25 cellular contexts compared by ENCODE assay signal in genomic region chr17:59335685-59336084, GRCh38. TPM values are rescaled to one million over a fixed set of nuclear protein-coding genes. Genes with fewer than 3 reads are reported as not detected.
DNase-seq lines count a peak whose midpoint lies in the region; ATAC-seq, FAIRE-seq and TF ChIP-seq lines count a peak whose summit lies in the region.
"Had no signal": no experiment of that assay in that cellular context is flagged by ENCODE, and none has a peak within 500 bp of the region (broad histone marks: within the 10 kb centered on the region; RNA-seq: fewer than 3 reads in every experiment).

No MANE protein-coding gene starts in this region.

- H2AFZ ChIP-seq in H9 (ENCODE audit: low read length), result no peak overlapping the region

- H3T11ph ChIP-seq in H9 (ENCODE audit: low read length), result no peak overlapping the region

- H2BK120ac ChIP-seq in H9 (ENCODE audit: low read depth, low read length, poor library complexity, severe bottlenecking), result no peak overlapping the region

- ATAC-seq in activated T-helper 17 cell treated with anti-CD3 and anti-CD28 coated beads, Interleukin-2, amount 50 U/mL, for 72 hours (replicated peaks), result no peak
- no peak for ATAC-seq in stimulated activated memory B cell treated with anti-CD40 and anti-IgM and Interleukin-4, amounts not matched to agents 10 μg/mL and 1 μg/mL and 100 μg/mL, for 72 hours
- ATAC-seq: activated T-cell treated with anti-CD3 and anti-CD28 coated beads, Interleukin-2, amount 50 U/mL, for 72 hours; lower lobe of right lung; SK-N-SH treated with all-trans-retinoic acid at 6 μM for 48 hours had no signal

- H3K27me3 Mint-ChIP-seq in IgD-negative memory B cell (no peaks in the 10 kb centered on the region), H9 (ENCODE audit: low read depth) (peaks cover 30% of the 10 kb centered on the region)
- H3K27me3 Mint-ChIP-seq in activated T-helper 17 cell treated with anti-CD3 and anti-CD28 coated beads, Interleukin-2, amount 50 U/mL, for 72 hours, result no peaks in the 10 kb centered on the region
- H3K27me3 Mint-ChIP-seq in stimulated activated memory B cell treated with anti-CD40 and anti-IgM and Interleukin-4, amounts not matched to agents 10 μg/mL and 1 μg/mL and 100 μg/mL, for 72 hours, result no peaks in the 10 kb centered on the region
- H3K27me3 Mint-ChIP-seq: CD4-positive, alpha-beta memory T cell had no signal

- no peaks in the 10 kb centered on the region for H3K9me3 ChIP-seq in H9 (ENCODE audit: control insufficient read depth, low read depth, low read length)
- H3K9me3 ChIP-seq: lower lobe of right lung had no signal

- H3K27ac Mint-ChIP-seq in IgD-negative memory B cell, result peak overlapping the region in 2 of 3 donors; percentile 28 to 43
- H3K27ac Mint-ChIP-seq in activated T-helper 17 cell treated with anti-CD3 and anti-CD28 coated beads, Interleukin-2, amount 50 U/mL, for 72 hours, result peak overlapping the region; percentile 15
- H3K27ac Mint-ChIP-seq in stimulated activated memory B cell treated with anti-CD40 and anti-IgM and Interleukin-4, amounts not matched to agents 10 μg/mL and 1 μg/mL and 100 μg/mL, for 72 hours, result peak overlapping the region; percentile 35
- H3K27ac Mint-ChIP-seq in H9, result no peak overlapping the region
- H3K27ac Mint-ChIP-seq: activated T-cell treated with anti-CD3 and anti-CD28 coated beads, Interleukin-2, amount 50 U/mL, for 72 hours; HFFc6 had no signal

- H3K36me3 Mint-ChIP-seq in IgD-negative memory B cell (peaks cover 3% of the 10 kb centered on the region), H9 (ENCODE audit: insufficient read depth in 1 of 3, low read depth in 3 of 3) (no peaks in the 10 kb centered on the region; a peak in 1 of 7 replicates)
- H3K36me3 Mint-ChIP-seq in activated T-helper 17 cell treated with anti-CD3 and anti-CD28 coated beads, Interleukin-2, amount 50 U/mL, for 72 hours (ENCODE audit: low read depth), result no peaks in the 10 kb centered on the region
- no peaks in the 10 kb centered on the region for H3K36me3 Mint-ChIP-seq in stimulated activated memory B cell treated with anti-CD40 and anti-IgM and Interleukin-4, amounts not matched to agents 10 μg/mL and 1 μg/mL and 100 μg/mL, for 72 hours

- H4K20me1 ChIP-seq in H9 (ENCODE audit: control insufficient read depth, insufficient read depth, insufficient read length), result no peaks in the 10 kb centered on the region

- no peak overlapping the region for H3K4ac ChIP-seq in H9 (ENCODE audit: low read depth, low read length)

- peaks cover 8% of the 10 kb centered on the region; the same call in 1 of the 2 replicates for H3K27me3 ChIP-seq in H9 (ENCODE audit: insufficient read depth, low read length)

- no peak overlapping the region for H2BK15ac ChIP-seq in H9 (ENCODE audit: low read depth, low read length)

- DNase-seq in islet precursor cell (peak; percentile 60), D721Med (ENCODE audit: insufficient read length, low spot score) (no peak), H9 (no peak)
- DNase-seq in activated CD8-positive, alpha-beta memory T cell treated with anti-CD3 and anti-CD28 coated beads for 24 hours, result no peak
- DNase-seq: activated CD4-positive, alpha-beta T cell treated with anti-CD3 and anti-CD28 coated beads for 48 hours; activated naive CD4-positive, alpha-beta T cell treated with anti-CD3 and anti-CD28 coated beads, Interleukin-2, amount 50 U/mL, for 16 hours; activated T-cell treated with anti-CD3 and anti-CD28 coated beads, Interleukin-2, amount 50 U/mL, for 72 hours; anterior cingulate cortex; CD4-positive, alpha-beta memory T cell; DMS153; erythroblast; foreskin fibroblast; GDM1; HFFc6; lower lobe of right lung; NCI-H2081; NCI-H226; NCI-H774 had no signal

- H3K9ac ChIP-seq in H9 (ENCODE audit: extremely low read depth, insufficient read length, low read length), result no peak overlapping the region

- H3K79me1 ChIP-seq in H9 (ENCODE audit: insufficient read depth, low read depth, low read length, poor library complexity, severe bottlenecking), result no peaks in the 10 kb centered on the region

- H3K14ac ChIP-seq in H9 (ENCODE audit: insufficient read depth, low read length), result no peak overlapping the region

- H3K79me2 ChIP-seq in H9 (ENCODE audit: insufficient read depth, low read length), result no peaks in the 10 kb centered on the region

- no peak overlapping the region for H4K5ac ChIP-seq in H9 (ENCODE audit: insufficient read length, low read depth, low read length)

- no CpG with 5 or more reads among the region's 10 CpGs for WGBS in H9 (ENCODE audit: extremely low coverage, insufficient read length, low lambda C conversion rate)

- no peak overlapping the region for H4K8ac ChIP-seq in H9 (replicated peaks; ENCODE audit: insufficient read length, low read depth, low read length)

- no peak overlapping the region for H3K18ac ChIP-seq in H9 (ENCODE audit: insufficient read length, low read depth, low read length)

- no peak overlapping the region for H2BK20ac ChIP-seq in H9 (ENCODE audit: low read depth, low read length, poor library complexity, severe bottlenecking)

- no peaks in the 10 kb centered on the region for H3K9me3 Mint-ChIP-seq in IgD-negative memory B cell
- H3K9me3 Mint-ChIP-seq in activated T-helper 17 cell treated with anti-CD3 and anti-CD28 coated beads, Interleukin-2, amount 50 U/mL, for 72 hours, result no peaks in the 10 kb centered on the region
- H3K9me3 Mint-ChIP-seq in stimulated activated memory B cell treated with anti-CD40 and anti-IgM and Interleukin-4, amounts not matched to agents 10 μg/mL and 1 μg/mL and 100 μg/mL, for 72 hours, result no peaks in the 10 kb centered on the region
- H3K9me3 Mint-ChIP-seq in H9, result no peaks in the 10 kb centered on the region
- H3K9me3 Mint-ChIP-seq: activated T-cell treated with anti-CD3 and anti-CD28 coated beads, Interleukin-2, amount 50 U/mL, for 72 hours; CD4-positive, alpha-beta memory T cell; HFFc6; T-helper 2 cell treated with Interferon-gamma antibody and Interleukin-4, amounts not matched to agents 5 μg/mL and 100 μg/mL, for 36 hours had no signal

- peak overlapping the region in 1 of 4 donors; percentile 91 for H3K4me3 Mint-ChIP-seq in IgD-negative memory B cell
- no peak overlapping the region for H3K4me3 Mint-ChIP-seq in activated T-helper 17 cell treated with anti-CD3 and anti-CD28 coated beads, Interleukin-2, amount 50 U/mL, for 72 hours
- no peak overlapping the region for H3K4me3 Mint-ChIP-seq in stimulated activated memory B cell treated with anti-CD40 and anti-IgM and Interleukin-4, amounts not matched to agents 10 μg/mL and 1 μg/mL and 100 μg/mL, for 72 hours
- no peak overlapping the region for H3K4me3 Mint-ChIP-seq in H9
- H3K4me3 Mint-ChIP-seq: activated T-cell treated with anti-CD3 and anti-CD28 coated beads, Interleukin-2, amount 50 U/mL, for 72 hours; HFFc6; T-helper 2 cell treated with Interferon-gamma antibody and Interleukin-4, amounts not matched to agents 5 μg/mL and 100 μg/mL, for 36 hours had no signal

- H3K23ac ChIP-seq in H9 (ENCODE audit: insufficient read length, low read depth, low read length), result no peak overlapping the region

- no peak for FAIRE-seq in D721Med (lab: Jason Lieb, UNC)
- FAIRE-seq: islet of Langerhans had no signal

- H3K27ac ChIP-seq in H9 (ENCODE audit: insufficient read length, low read depth, low read length), result no peak overlapping the region
- H3K27ac ChIP-seq: lower lobe of right lung had no signal

- no peak overlapping the region for H2BK5ac ChIP-seq in H9 (ENCODE audit: insufficient read length, low read length)

- H3K4me1 Mint-ChIP-seq in IgD-negative memory B cell, result peaks cover 34 to 39% (median 34%) of the 10 kb centered on the region in 3 donors
- H3K4me1 Mint-ChIP-seq in activated T-helper 17 cell treated with anti-CD3 and anti-CD28 coated beads, Interleukin-2, amount 50 U/mL, for 72 hours, result peaks cover 11% of the 10 kb centered on the region
- H3K4me1 Mint-ChIP-seq in stimulated activated memory B cell treated with anti-CD40 and anti-IgM and Interleukin-4, amounts not matched to agents 10 μg/mL and 1 μg/mL and 100 μg/mL, for 72 hours, result peaks cover 62% of the 10 kb centered on the region
- peaks cover 11 to 16% of the 10 kb centered on the region in 2 experiments for H3K4me1 Mint-ChIP-seq in H9

- H3K4me2 ChIP-seq in H9 (ENCODE audit: insufficient read depth, insufficient read length, low read length), result no peak overlapping the region
- H3K4me2 ChIP-seq: smooth muscle cell had no signal

- no peak overlapping the region for H3K56ac ChIP-seq in H9 (ENCODE audit: insufficient read length, low read depth, low read length)

- peaks cover 6% of the 10 kb centered on the region for H3K23me2 ChIP-seq in H9 (ENCODE audit: insufficient read length, low read depth, low read length, poor library complexity, severe bottlenecking)

- no peak overlapping the region for H4K91ac ChIP-seq in H9 (ENCODE audit: insufficient read length, low read depth, low read length)

- no peaks in the 10 kb centered on the region for H3K4me1 ChIP-seq in H9 (ENCODE audit: insufficient read depth, low read length)

- H2BK12ac ChIP-seq in H9 (ENCODE audit: insufficient read length, low read depth, low read length), result no peak overlapping the region

- H2AK5ac ChIP-seq in H9 (ENCODE audit: insufficient read length, low read length), result no peak overlapping the region

- no peak for TF ChIP-seq CTCF in D721Med (IDR thresholded peaks at IDR 0.05; ENCODE audit: insufficient read depth, missing control alignments)
- no peak for TF ChIP-seq CTCF in H9 (conservative IDR thresholded peaks at IDR 0.05)

RNA-seq across cellular contexts. Expression of gene YPEL2, which starts 4.2 kb away (rescaled TPM):
- polyA plus RNA-seq in IgD-negative memory B cell, result 18.8 TPM
- total RNA-seq in activated T-helper 17 cell treated with anti-CD3 and anti-CD28 coated beads, Interleukin-2, amount 50 U/mL, for 72 hours, result 10 to 100 TPM; 11.6 to 20.0 TPM
- total RNA-seq in H9 (2021), result 0.98 and 1.1 TPM in 2 replicates

Comparison
In these comparisons a context has a peak if more than half of its experiments do, and no peak if none do; other contexts are left out.
1. H3K27ac Mint-ChIP-seq: peak in IgD-negative memory B cell (2 of 3), activated T-helper 17 cell treated with anti-CD3 and anti-CD28 coated beads, Interleukin-2, amount 50 U/mL, for 72 hours (single experiment) and stimulated activated memory B cell treated with anti-CD40 and anti-IgM and Interleukin-4, amounts not matched to agents 10 μg/mL and 1 μg/mL and 100 μg/mL, for 72 hours (single experiment); none in H9 (0 of 3).